In genomic region chr2:168700615-168701245, GRCh38 we compare ENCODE assay signal across 19 cellular contexts.
DNase-seq lines count a peak whose midpoint lies in the region; ATAC-seq and TF ChIP-seq lines count a peak whose summit lies in the region.
"Had no signal": no experiment of that assay in that cellular context is flagged by ENCODE, and none has a peak within 500 bp of the region (broad histone marks: within the 10 kb centered on the region; RNA-seq: fewer than 3 reads in every experiment).

No MANE protein-coding gene starts in this region.

- H3K9me3 ChIP-seq in right cardiac atrium (ENCODE audit: control insufficient read depth, low read length) (no peaks in the 10 kb centered on the region), WERI-Rb-1 (ENCODE audit: severe bottlenecking) (no peaks in the 10 kb centered on the region)
- H3K9me3 ChIP-seq: pancreas, tibial artery had no signal

- ATAC-seq in right cardiac atrium: peak; percentile 44 to 47
- no peak for ATAC-seq in Right ventricle myocardium inferior
- ATAC-seq in HG02610 (IDR thresholded peaks at IDR 0.05; ENCODE audit: unreplicated experiment): no peak
- ATAC-seq: activated naive CD4-positive, alpha-beta T cell treated with anti-CD3 and anti-CD28 coated beads, Interleukin-2, amount 50 U/mL, for 72 hours; pancreas had no signal

- no peak overlapping the region for H3K27ac ChIP-seq in right cardiac atrium (ENCODE audit: low read length)
- H3K27ac ChIP-seq in WERI-Rb-1: no peak overlapping the region
- H3K27ac ChIP-seq: C4-2B, cardiac muscle cell, pancreas, skin epidermis, tibial artery had no signal

- no peaks in the 10 kb centered on the region for H3K27me3 ChIP-seq in right cardiac atrium (ENCODE audit: control insufficient read depth, insufficient read depth)
- no peaks in the 10 kb centered on the region for H3K27me3 ChIP-seq in WERI-Rb-1 (ENCODE audit: insufficient read depth, low read depth, severe bottlenecking)
- H3K27me3 ChIP-seq: cardiac muscle cell, pancreas, tibial artery had no signal

- WGBS in right cardiac atrium: 81% methylated on average over 5 of the region's 5 CpGs

- DNase-seq in right cardiac atrium (no peak), Right ventricle myocardium inferior (ENCODE audit: missing footprints) (no peak), epithelial cell of esophagus (ENCODE audit: low read depth) (peak; percentile 26), kidney glomerular epithelial cell (lab: John Stamatoyannopoulos, UW) (peak; percentile 41), SHP77 treated with DMSO at 0.1 percent for 48 hours (lab: John Stamatoyannopoulos, UW) (no peak), WERI-Rb-1 (no peak), occipital lobe (lab: John Stamatoyannopoulos, UW) (no peak)
- DNase-seq: activated CD4-positive, alpha-beta T cell treated with anti-CD3 and anti-CD28 coated beads, Interleukin-2, amount 50 U/mL, for 4 hours; activated T-cell treated with anti-CD3 and anti-CD28 coated beads, Interleukin-2, amount 50 U/mL, for 1 hour; KG1; left ventricle myocardium superior; NCI-H1105; tibial artery had no signal

- peaks cover 3% of the 10 kb centered on the region for H3K4me1 ChIP-seq in right cardiac atrium (ENCODE audit: control insufficient read depth, insufficient read depth, low read length)

- no peak overlapping the region for H3K4me3 ChIP-seq in right cardiac atrium (ENCODE audit: low read length)
- H3K4me3 ChIP-seq in epithelial cell of esophagus (ENCODE audit: low read length): no peak overlapping the region
- H3K4me3 ChIP-seq in WERI-Rb-1 (ENCODE audit: low read depth, low read length): no peak overlapping the region
- H3K4me3 ChIP-seq: cardiac muscle cell, pancreas, skin epidermis, tibial artery had no signal

- H3K36me3 ChIP-seq in WERI-Rb-1: peaks cover 2% of the 10 kb centered on the region; the same call in 1 of the 2 replicates
- H3K36me3 ChIP-seq: cardiac muscle cell, pancreas had no signal

- intact Hi-C loops in right cardiac atrium (cut with DNase I) (no loop called here), Right ventricle myocardium inferior (cut with DNase I) (no loop called here)

- TF ChIP-seq CTCF in epithelial cell of esophagus (IDR thresholded peaks at IDR 0.05; ENCODE audit: insufficient read depth, low read depth, low read length, missing control alignments) (no peak), WERI-Rb-1 (IDR thresholded peaks at IDR 0.05; ENCODE audit: low read depth, low read length) (no peak)

Comparison
In these comparisons a context has a peak if more than half of its experiments do, and no peak if none do; other contexts are left out.
1. ATAC-seq: peak in right cardiac atrium (2 of 2); none in Right ventricle myocardium inferior (single experiment) and HG02610 (single experiment).
2. DNase-seq: peak in epithelial cell of esophagus (single experiment) and kidney glomerular epithelial cell (single experiment); none in right cardiac atrium (0 of 3), Right ventricle myocardium inferior (single experiment), SHP77 treated with DMSO at 0.1 percent for 48 hours (single experiment), WERI-Rb-1 (single experiment) and occipital lobe (single experiment).